Comparison of ENCODE assay signal across 24 cellular contexts in the genomic region with DNA sequence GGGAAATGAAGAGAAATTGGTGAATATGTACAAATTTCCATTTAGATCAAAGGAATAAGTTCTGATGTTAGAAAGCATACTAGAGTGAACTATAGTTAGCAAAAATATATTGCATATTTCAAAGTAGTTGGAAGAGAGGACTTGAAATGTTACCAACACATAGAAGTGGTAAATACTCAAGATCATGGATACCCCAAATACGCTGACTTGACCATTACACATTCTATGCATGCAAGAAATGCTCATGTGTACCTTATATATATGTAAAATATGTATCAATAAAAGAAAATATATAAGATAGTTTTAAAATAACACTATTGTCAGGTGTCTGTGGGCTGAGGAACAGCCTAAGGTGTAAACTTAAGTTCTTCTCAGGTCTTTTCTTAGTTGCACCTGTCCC. TPM values are rescaled to one million over a fixed set of nuclear protein-coding genes. Genes with fewer than 3 reads are reported as not detected.
DNase-seq lines count a peak whose midpoint lies in the region; ATAC-seq, FAIRE-seq and TF ChIP-seq lines count a peak whose summit lies in the region.
"Had no signal": no experiment of that assay in that cellular context is flagged by ENCODE, and none has a peak within 500 bp of the region (broad histone marks: within the 10 kb centered on the region; RNA-seq: fewer than 3 reads in every experiment).

No MANE protein-coding gene starts in this region.

- no peak overlapping the region for H4K8ac ChIP-seq in IMR-90 (ENCODE audit: low read depth in 2 of 2, low read length in 2 of 2)

- no peak for FAIRE-seq in K562 (lab: Jason Lieb, UNC)
- FAIRE-seq: A549, D721Med, GM12891, GM18507 had no signal

- no peak overlapping the region for H2AK9ac ChIP-seq in IMR-90 (replicated peaks; ENCODE audit: low read depth, low read length, poor library complexity)

- no peak overlapping the region for H3K14ac ChIP-seq in IMR-90 (replicated peaks; ENCODE audit: low read depth, low read length)

- H3K9me1 ChIP-seq in IMR-90 (ENCODE audit: insufficient read depth, low read length) (no peaks in the 10 kb centered on the region), K562 (ENCODE audit: control insufficient read depth, insufficient read depth, low read length) (no peaks in the 10 kb centered on the region)

- no peak for ATAC-seq in IMR-90 (ENCODE audit: low read depth)
- ATAC-seq in K562: no peak
- ATAC-seq: A549, GM23338, HCT116 had no signal

- H3K4ac ChIP-seq in IMR-90 (ENCODE audit: low read depth, low read length): no peak overlapping the region

- no peak overlapping the region for H3K4me3 ChIP-seq in IMR-90 (ENCODE audit: insufficient read depth, low read depth, low read length)
- H3K4me3 ChIP-seq in K562: no peak overlapping the region
- peak overlapping the region in 4 of 5 donors; percentile 12 to 51 (median 28) for H3K4me3 ChIP-seq in subcutaneous abdominal adipose tissue (ENCODE audit: low read depth in 1 of 5, low read length in 5 of 5)
- no peak overlapping the region for H3K4me3 ChIP-seq in tibial nerve
- H3K4me3 ChIP-seq: A549; BLaER1 treated with 17β-estradiol and CSF1 and Interleukin-3, amounts not matched to agents 10 nM and 100 nM; GM23338 had no signal

- H2BK5ac ChIP-seq in IMR-90 (ENCODE audit: low read depth, low read length, poor library complexity, severe bottlenecking): no peak overlapping the region

- no CpG with 5 or more reads among the region's 1 CpG for WGBS in IMR-90 (ENCODE audit: extremely low coverage in 2 of 2, insufficient read length in 1 of 2), 2 experiments
- 95% methylated on average over 1 of the region's 1 CpG for whole genome bisulfite sequencing in K562 (ENCODE audit: insufficient coverage, low coverage, missing lambda C conversion rate)
- WGBS in tibial nerve, 2 donors: 97 to 100% methylated on average over 1 of the region's 1 CpG

- H4K20me1 ChIP-seq in IMR-90 (ENCODE audit: insufficient read depth, low read length) (no peaks in the 10 kb centered on the region), K562 (replicated peaks; ENCODE audit: control insufficient read depth, insufficient read depth, low read length) (no peaks in the 10 kb centered on the region)
- H4K20me1 ChIP-seq: BLaER1 treated with 17β-estradiol and CSF1 and Interleukin-3, amounts not matched to agents 10 nM and 100 nM had no signal

- POLR2A ChIA-PET in IMR-90 (lab: Charles Lee; ENCODE audit: unreplicated experiment): no interaction called here
- POLR2A ChIA-PET in K562 (lab: Yijun Ruan, JAX): no interaction called here

- H3K27me3 ChIP-seq in IMR-90 (ENCODE audit: control insufficient read depth, insufficient read depth, low read length) (no peaks in the 10 kb centered on the region), K562 (ENCODE audit: control insufficient read depth in 2 of 2, insufficient read depth in 2 of 2, low read length in 2 of 2) (no peaks in the 10 kb centered on the region), subcutaneous abdominal adipose tissue (ENCODE audit: control insufficient read depth in 5 of 5, insufficient read depth in 4 of 5, low read length in 5 of 5) (no peaks in the 10 kb centered on the region), tibial nerve (no peaks in the 10 kb centered on the region)
- H3K27me3 ChIP-seq: BE2C; BLaER1 treated with 17β-estradiol and CSF1 and Interleukin-3, amounts not matched to agents 10 nM and 100 nM had no signal

- peaks cover 75% of the 10 kb centered on the region for H3K9me3 ChIP-seq in IMR-90 (ENCODE audit: control insufficient read depth, insufficient read depth, low read length)
- peaks cover 39% of the 10 kb centered on the region for H3K9me3 ChIP-seq in K562 (replicated peaks; ENCODE audit: control insufficient read depth, insufficient read depth, low read depth, low read length)
- peaks cover 49 to 86% (median 70%) of the 10 kb centered on the region in 5 donors for H3K9me3 ChIP-seq in subcutaneous abdominal adipose tissue (ENCODE audit: control insufficient read depth in 5 of 5, low read length in 5 of 5)
- H3K9me3 ChIP-seq in tibial nerve: peaks cover 11 to 100% (median 55%) of the 10 kb centered on the region in 4 donors

- intact Hi-C loops in IMR-90 (cut with micrococcal nuclease): no loop called here
- intact Hi-C loops in K562 (cut with micrococcal nuclease): no loop called here

- TF ChIP-seq CTCF in IMR-90 (conservative IDR thresholded peaks at IDR 0.05; ENCODE audit: low read depth, low read length) (no peak), K562 (IDR thresholded peaks at IDR 0.05 in 2 of 3, conservative IDR thresholded peaks at IDR 0.05 in 1 of 3; ENCODE audit: insufficient read depth in 2 of 3, low read depth in 1 of 3, low read length in 3 of 3) (no peak), tibial nerve (IDR thresholded peaks at IDR 0.05) (no peak)

- no peak overlapping the region for H2BK20ac ChIP-seq in IMR-90 (ENCODE audit: low read depth, low read length)

- no peaks in the 10 kb centered on the region for H3K79me2 ChIP-seq in K562 (ENCODE audit: control insufficient read depth, insufficient read depth, low read length)

- CTCF ChIA-PET in IMR-90 (lab: Yijun Ruan, JAX) (no interaction called here), K562 (lab: Yijun Ruan, JAX; ENCODE audit: low intra/inter-chr PET ratio) (no interaction called here)

- no peak overlapping the region for H3K18ac ChIP-seq in IMR-90 (ENCODE audit: low read depth, low read length)

- H3K9ac ChIP-seq in IMR-90 (ENCODE audit: low read depth, low read length) (no peak overlapping the region), K562 (ENCODE audit: insufficient read depth in 1 of 2, low read depth in 2 of 2, low read length in 2 of 2) (no peak overlapping the region), subcutaneous abdominal adipose tissue (ENCODE audit: low read length in 5 of 5) (no peak overlapping the region)
- H3K9ac ChIP-seq: BLaER1 treated with 17β-estradiol and CSF1 and Interleukin-3, amounts not matched to agents 10 nM and 100 nM had no signal

- H4K5ac ChIP-seq in IMR-90 (ENCODE audit: low read depth, low read length): no peak overlapping the region

- no peaks in the 10 kb centered on the region for H3K79me1 ChIP-seq in IMR-90 (ENCODE audit: low read depth in 1 of 2, low read length in 2 of 2)

- H2BK120ac ChIP-seq in IMR-90 (ENCODE audit: low read depth, low read length): no peak overlapping the region

- TF ChIP-seq RAD21 in IMR-90 (IDR thresholded peaks at IDR 0.05; ENCODE audit: low read length): no peak
- no peak for TF ChIP-seq RAD21 in K562 (CRISPR knock-in tag; conservative IDR thresholded peaks at IDR 0.05 in 1 of 2, IDR thresholded peaks at IDR 0.05 in 1 of 2)

- no peak overlapping the region for H4K91ac ChIP-seq in IMR-90 (ENCODE audit: insufficient read depth, low read depth, low read length)

- H3K27ac ChIP-seq in IMR-90 (ENCODE audit: insufficient read depth, low read length) (no peak overlapping the region), K562 (ENCODE audit: extremely low read depth, low read depth, low read length) (no peak overlapping the region), subcutaneous abdominal adipose tissue (ENCODE audit: low read depth, low read length) (no peak overlapping the region), tibial nerve (no peak overlapping the region)
- H3K27ac ChIP-seq: A549; BLaER1 treated with 17β-estradiol and CSF1 and Interleukin-3, amounts not matched to agents 10 nM and 100 nM had no signal

- H2AK5ac ChIP-seq in IMR-90 (ENCODE audit: low read depth, low read length): no peak overlapping the region

- H3K23ac ChIP-seq in IMR-90 (ENCODE audit: low read depth, low read length): no peak overlapping the region

- no peak for TF ChIP-seq EP300 in K562 (IDR thresholded peaks at IDR 0.05; ENCODE audit: low read length)
- TF ChIP-seq EP300 in tibial nerve (IDR thresholded peaks at IDR 0.05): no peak

- no peak overlapping the region for H3K4me2 ChIP-seq in IMR-90 (ENCODE audit: low read depth, low read length)
- H3K4me2 ChIP-seq in K562 (ENCODE audit: insufficient read depth, low read length): no peak overlapping the region
- H3K4me2 ChIP-seq: A549; BLaER1 treated with 17β-estradiol and CSF1 and Interleukin-3, amounts not matched to agents 10 nM and 100 nM; GM23338 had no signal

- dilution Hi-C loops in IMR-90 (cut with HindIII; ENCODE audit: low sequenced_read_pairs, unreplicated experiment): no loop called here

- DNase-seq in IMR-90 (no peak), K562 (ENCODE audit: extremely low read depth in 1 of 4, low spot score in 3 of 4) (no peak), tibial nerve (ENCODE audit: low spot score in 2 of 2) (no peak), DMS79 treated with DMSO at 0.1 percent for 48 hours (lab: John Stamatoyannopoulos, UW) (no peak)
- DNase-seq: 8988T; ACHN; AML-193; BE2C; CD4-positive, alpha-beta T cell; CD8-positive, alpha-beta memory T cell; DMS 273 treated with DMSO at 0.1 percent for 48 hours; DMS79; GF-D8; H9 had no signal

- H3K4me1 ChIP-seq in IMR-90 (ENCODE audit: control insufficient read depth, insufficient read depth, low read length): no peaks in the 10 kb centered on the region
- no peaks in the 10 kb centered on the region for H3K4me1 ChIP-seq in K562 (replicated peaks in 1 of 2; ENCODE audit: control insufficient read depth in 2 of 2, insufficient read depth in 2 of 2, low read length in 2 of 2)
- H3K4me1 ChIP-seq in subcutaneous abdominal adipose tissue (ENCODE audit: control insufficient read depth in 5 of 5, insufficient read depth in 5 of 5, low read length in 5 of 5): peaks cover 0 to 3% (median 0%) of the 10 kb centered on the region in 5 donors
- no peaks in the 10 kb centered on the region for H3K4me1 ChIP-seq in tibial nerve
- H3K4me1 ChIP-seq: A549; BE2C; BLaER1 treated with 17β-estradiol and CSF1 and Interleukin-3, amounts not matched to agents 10 nM and 100 nM had no signal

- H2AFZ ChIP-seq in IMR-90 (replicated peaks; ENCODE audit: low read length, poor library complexity): no peak overlapping the region
- no peak overlapping the region for H2AFZ ChIP-seq in K562 (ENCODE audit: low read depth, low read length)
- H2AFZ ChIP-seq: GM23338 had no signal

- no TSS peak for BruUV-seq in IMR-90 (replicated peaks; lab: Mats Ljungman, UMichigan)
- no TSS peak for BruUV-seq in K562 (replicated peaks; lab: Mats Ljungman, UMichigan)

- in situ Hi-C loops in IMR-90 (cut with MboI; ENCODE audit: low sequenced_read_pairs): no loop called here
- in situ Hi-C loops in K562 (cut with MboI): no loop called here

- no peak overlapping the region for H2BK15ac ChIP-seq in IMR-90 (ENCODE audit: low read depth, low read length)

- H3K56ac ChIP-seq in IMR-90 (ENCODE audit: extremely low read depth, insufficient read depth, low read length): no peak overlapping the region

- H3K36me3 ChIP-seq in IMR-90 (ENCODE audit: control insufficient read depth, insufficient read depth, low read length): peaks cover 29% of the 10 kb centered on the region
- H3K36me3 ChIP-seq in K562 (ENCODE audit: control insufficient read depth, insufficient read depth, low read length): peaks cover 36% of the 10 kb centered on the region
- H3K36me3 ChIP-seq in subcutaneous abdominal adipose tissue (ENCODE audit: control insufficient read depth in 5 of 5, insufficient read depth in 5 of 5, low read length in 5 of 5): peaks cover 26 to 34% (median 29%) of the 10 kb centered on the region in 5 donors
- H3K36me3 ChIP-seq in tibial nerve: peaks cover 26 to 75% (median 31%) of the 10 kb centered on the region in 3 donors

- no peak for TF ChIP-seq POLR2A in IMR-90 (IDR thresholded peaks at IDR 0.05; ENCODE audit: low read depth, low read length)
- TF ChIP-seq POLR2A in K562 (conservative IDR thresholded peaks at IDR 0.05): no peak
- TF ChIP-seq POLR2A in tibial nerve (IDR thresholded peaks at IDR 0.05): no peak

RNA-seq across cellular contexts. Expression of a gene that starts 14.6 kb away (rescaled TPM):
- total RNA-seq in IMR-90 (2012; rRNA removed) (3.6 and 4.2 TPM in 2 replicates), K562 (2014; rRNA removed) (0.27 and 0.53 TPM in 2 replicates), K562 (2014; rRNA removed; fragmentation: Illumina TruSeq; extraction: Trizol) (0.61 and 0.95 TPM in 2 replicates), K562 (2015; rRNA removed; fragmentation: Illumina TruSeq; extraction: Trizol) (0.34 and 0.65 TPM in 2 replicates), K562 (2021) (0.38 and 0.51 TPM in 2 replicates), tibial nerve (1 to 10 TPM; 2.1 to 3.9 (median 2.8) TPM)
- polyA plus RNA-seq in IMR-90 (2012; rRNA removed) (0.80 and 1.5 TPM in 2 replicates), K562 (2011; rRNA removed) (0.56 and 0.70 TPM in 2 replicates), K562 (2014; fragmentation: Illumina TruSeq; extraction: Trizol) (0.25 and 0.28 TPM in 2 replicates), K562 (2014; fragmentation: Nextera tagmentation; extraction: Ambion mirVana) (under 1 TPM in 1 of 2 experiments, not detected in 1; 0.24 TPM), K562 (2014; rRNA removed) (0.19 and 0.22 TPM in 2 replicates)
- 0.15 and 0.17 TPM in 2 replicates for polyA plus RNA-seq in IMR-90 (2012; cell fraction: cytosol; rRNA removed)
- 0.57 and 4.8 TPM in 2 replicates for polyA plus RNA-seq in IMR-90 (2012; cell fraction: nucleus; rRNA removed; ENCODE audit: low replicate concordance)
- total RNA-seq in K562 (2011; cell fraction: chromatin; rRNA removed; ENCODE audit: low replicate concordance): 2.3 and 4.6 TPM in 2 replicates
- total RNA-seq in K562 (2011; cell fraction: nucleolus; rRNA removed): 0.83 and 2.2 TPM in 2 replicates
- 3.0 and 3.8 TPM in 2 replicates for total RNA-seq in K562 (2011; cell fraction: nucleoplasm; rRNA removed)
- 0.29 TPM in 1 of 2 replicates, not detected in the other for polyA plus RNA-seq in K562 (2011; cell fraction: cytosol; rRNA removed)
- 0.63 and 1.5 TPM in 2 replicates for polyA plus RNA-seq in K562 (2011; cell fraction: nucleus; rRNA removed)
- polyA plus RNA-seq in K562 (2012): 0.18 and 0.42 TPM in 2 replicates
- 1.6 and 2.8 TPM in 2 replicates for polyA minus RNA-seq in K562 (2011; rRNA and poly(A)+ RNA removed)
- 0.55 TPM in 1 of 2 replicates, not detected in the other for polyA minus RNA-seq in K562 (2011; cell fraction: cytosol; rRNA and poly(A)+ RNA removed)
- 0.94 and 1.6 TPM in 2 replicates for polyA minus RNA-seq in K562 (2011; cell fraction: nucleus; rRNA and poly(A)+ RNA removed)
- total RNA-seq: G401, H4 had no signal
- polyA plus RNA-seq: A549; CD8-positive, alpha-beta memory T cell had no signal

RNA-seq across cellular contexts. Expression of a gene that starts 17.0 kb away (rescaled TPM):
- total RNA-seq in IMR-90 (2012; rRNA removed) (9.7 and 12.2 TPM in 2 replicates), K562 (2014; rRNA removed) (7.8 and 8.2 TPM in 2 replicates), K562 (2014; rRNA removed; fragmentation: Illumina TruSeq; extraction: Trizol) (12.0 and 12.2 TPM in 2 replicates), K562 (2015; rRNA removed; fragmentation: Illumina TruSeq; extraction: Trizol) (10.4 and 14.0 TPM in 2 replicates), K562 (2021) (5.6 and 5.7 TPM in 2 replicates), tibial nerve (10 to 100 TPM; 13.8 to 18.1 (median 15.8) TPM)
- polyA plus RNA-seq in IMR-90 (2012; rRNA removed) (2.4 and 2.8 TPM in 2 replicates), K562 (2011; rRNA removed) (10.5 and 11.1 TPM in 2 replicates), K562 (2014; fragmentation: Illumina TruSeq; extraction: Trizol) (6.4 and 8.3 TPM in 2 replicates), K562 (2014; fragmentation: Nextera tagmentation; extraction: Ambion mirVana) (1 to 10 TPM; 1.9 to 3.3 TPM), K562 (2014; rRNA removed) (7.0 and 7.4 TPM in 2 replicates)
- 0.08 and 0.11 TPM in 2 replicates for polyA plus RNA-seq in IMR-90 (2012; cell fraction: cytosol; rRNA removed)
- 2.2 and 16.7 TPM in 2 replicates for polyA plus RNA-seq in IMR-90 (2012; cell fraction: nucleus; rRNA removed; ENCODE audit: low replicate concordance)
- total RNA-seq in K562 (2011; cell fraction: chromatin; rRNA removed; ENCODE audit: low replicate concordance): 20.6 and 66.2 TPM in 2 replicates
- total RNA-seq in K562 (2011; cell fraction: nucleolus; rRNA removed): 11.5 and 20.8 TPM in 2 replicates
- 23.3 and 24.1 TPM in 2 replicates for total RNA-seq in K562 (2011; cell fraction: nucleoplasm; rRNA removed)
- polyA plus RNA-seq in K562 (2011; cell fraction: cytosol; rRNA removed): 1.3 and 2.1 TPM in 2 replicates
- 22.4 and 23.3 TPM in 2 replicates for polyA plus RNA-seq in K562 (2011; cell fraction: nucleus; rRNA removed)
- 3.4 and 5.7 TPM in 2 replicates for polyA plus RNA-seq in K562 (2012)
- polyA minus RNA-seq in K562 (2011; rRNA and poly(A)+ RNA removed): 21.8 and 32.6 TPM in 2 replicates
- 4.3 and 8.7 TPM in 2 replicates for polyA minus RNA-seq in K562 (2011; cell fraction: cytosol; rRNA and poly(A)+ RNA removed)
- 21.7 and 40.3 TPM in 2 replicates for polyA minus RNA-seq in K562 (2011; cell fraction: nucleus; rRNA and poly(A)+ RNA removed)

RNA-seq across cellular contexts. Expression of a gene that starts 30.3 kb away (rescaled TPM):
- total RNA-seq in IMR-90 (2012; rRNA removed): 8.4 and 9.4 TPM in 2 replicates
- polyA plus RNA-seq in IMR-90 (2012; rRNA removed): 1.7 and 2.8 TPM in 2 replicates
- polyA plus RNA-seq in IMR-90 (2012; cell fraction: cytosol; rRNA removed): 0.33 and 0.77 TPM in 2 replicates
- 1.6 and 10.7 TPM in 2 replicates for polyA plus RNA-seq in IMR-90 (2012; cell fraction: nucleus; rRNA removed; ENCODE audit: low replicate concordance)
- 40.8 and 110 TPM in 2 replicates for total RNA-seq in K562 (2011; cell fraction: chromatin; rRNA removed; ENCODE audit: low replicate concordance)
- total RNA-seq in K562 (2011; cell fraction: nucleolus; rRNA removed): 29.2 and 39.6 TPM in 2 replicates
- 54.2 and 68.9 TPM in 2 replicates for total RNA-seq in K562 (2011; cell fraction: nucleoplasm; rRNA removed)
- total RNA-seq in K562 (2014; rRNA removed): 13.4 and 18.1 TPM in 2 replicates
- 32.6 and 36.4 TPM in 2 replicates for total RNA-seq in K562 (2014; rRNA removed; fragmentation: Illumina TruSeq; extraction: Trizol)
- total RNA-seq in K562 (2015; rRNA removed; fragmentation: Illumina TruSeq; extraction: Trizol): 25.3 and 26.9 TPM in 2 replicates
- total RNA-seq in K562 (2021): 19.1 and 19.3 TPM in 2 replicates
- 16.6 and 19.5 TPM in 2 replicates for polyA plus RNA-seq in K562 (2011; rRNA removed)
- 3.1 and 6.3 TPM in 2 replicates for polyA plus RNA-seq in K562 (2011; cell fraction: cytosol; rRNA removed)
- polyA plus RNA-seq in K562 (2011; cell fraction: nucleus; rRNA removed): 18.1 and 18.4 TPM in 2 replicates
- polyA plus RNA-seq in K562 (2012): 7.3 and 8.4 TPM in 2 replicates
- polyA plus RNA-seq in K562 (2014; fragmentation: Illumina TruSeq; extraction: Trizol): 12.1 and 12.7 TPM in 2 replicates
- polyA plus RNA-seq in K562 (2014; fragmentation: Nextera tagmentation; extraction: Ambion mirVana): 1 to 10 TPM; 5.9 to 6.1 TPM
- polyA plus RNA-seq in K562 (2014; rRNA removed): 12.2 and 13.3 TPM in 2 replicates
- 38.9 and 51.8 TPM in 2 replicates for polyA minus RNA-seq in K562 (2011; rRNA and poly(A)+ RNA removed)
- 20.8 and 30.1 TPM in 2 replicates for polyA minus RNA-seq in K562 (2011; cell fraction: cytosol; rRNA and poly(A)+ RNA removed)
- 12.4 and 22.0 TPM in 2 replicates for polyA minus RNA-seq in K562 (2011; cell fraction: nucleus; rRNA and poly(A)+ RNA removed)
- total RNA-seq in tibial nerve: 10 to 100 TPM in 3 of 4 donors, 1 to 10 TPM in 1; 6.3 to 14.5 (median 10.2) TPM

RNA-seq across cellular contexts. Expression of a gene that starts 45.0 kb away (rescaled TPM):
- total RNA-seq in IMR-90 (2012; rRNA removed): 9.2 and 9.3 TPM in 2 replicates
- 1.8 and 2.2 TPM in 2 replicates for polyA plus RNA-seq in IMR-90 (2012; rRNA removed)
- polyA plus RNA-seq in IMR-90 (2012; cell fraction: cytosol; rRNA removed): 0.19 and 0.34 TPM in 2 replicates
- 0.58 and 4.0 TPM in 2 replicates for polyA plus RNA-seq in IMR-90 (2012; cell fraction: nucleus; rRNA removed; ENCODE audit: low replicate concordance)
- 6.3 and 16.7 TPM in 2 replicates for total RNA-seq in K562 (2011; cell fraction: chromatin; rRNA removed; ENCODE audit: low replicate concordance)
- total RNA-seq in K562 (2011; cell fraction: nucleolus; rRNA removed): 4.2 and 4.6 TPM in 2 replicates
- 4.1 and 4.8 TPM in 2 replicates for total RNA-seq in K562 (2011; cell fraction: nucleoplasm; rRNA removed)
- total RNA-seq in K562 (2014; rRNA removed): 4.0 and 4.2 TPM in 2 replicates
- 8.8 and 9.5 TPM in 2 replicates for total RNA-seq in K562 (2014; rRNA removed; fragmentation: Illumina TruSeq; extraction: Trizol)
- 11.0 and 13.4 TPM in 2 replicates for total RNA-seq in K562 (2015; rRNA removed; fragmentation: Illumina TruSeq; extraction: Trizol)
- 4.4 and 5.0 TPM in 2 replicates for total RNA-seq in K562 (2021)
- polyA plus RNA-seq in K562 (2011; rRNA removed): 7.7 and 7.9 TPM in 2 replicates
- 2.1 and 3.6 TPM in 2 replicates for polyA plus RNA-seq in K562 (2011; cell fraction: cytosol; rRNA removed)
- 4.3 and 7.7 TPM in 2 replicates for polyA plus RNA-seq in K562 (2011; cell fraction: nucleus; rRNA removed)
- polyA plus RNA-seq in K562 (2012): 4.4 and 5.8 TPM in 2 replicates
- 6.1 and 6.7 TPM in 2 replicates for polyA plus RNA-seq in K562 (2014; fragmentation: Illumina TruSeq; extraction: Trizol)
- polyA plus RNA-seq in K562 (2014; fragmentation: Nextera tagmentation; extraction: Ambion mirVana): 10 to 100 TPM in 1 of 2 experiments, 1 to 10 TPM in 1; 5.4 to 11.6 TPM
- 4.1 and 4.6 TPM in 2 replicates for polyA plus RNA-seq in K562 (2014; rRNA removed)
- 15.3 and 21.9 TPM in 2 replicates for polyA minus RNA-seq in K562 (2011; rRNA and poly(A)+ RNA removed)
- 5.2 and 5.9 TPM in 2 replicates for polyA minus RNA-seq in K562 (2011; cell fraction: cytosol; rRNA and poly(A)+ RNA removed)
- 2.0 and 5.2 TPM in 2 replicates for polyA minus RNA-seq in K562 (2011; cell fraction: nucleus; rRNA and poly(A)+ RNA removed)
- 10 to 100 TPM in 2 of 4 donors, 1 to 10 TPM in 2; 8.1 to 16.5 (median 10.0) TPM for total RNA-seq in tibial nerve

Comparison
In these comparisons a context has a peak if more than half of its experiments do, and no peak if none do; other contexts are left out.
1. H3K4me3 ChIP-seq: peak in subcutaneous abdominal adipose tissue (4 of 5); none in IMR-90 (single experiment), K562 (single experiment) and tibial nerve (0 of 4).